ENCODE assay signal across 18 cellular contexts in the genomic region with DNA sequence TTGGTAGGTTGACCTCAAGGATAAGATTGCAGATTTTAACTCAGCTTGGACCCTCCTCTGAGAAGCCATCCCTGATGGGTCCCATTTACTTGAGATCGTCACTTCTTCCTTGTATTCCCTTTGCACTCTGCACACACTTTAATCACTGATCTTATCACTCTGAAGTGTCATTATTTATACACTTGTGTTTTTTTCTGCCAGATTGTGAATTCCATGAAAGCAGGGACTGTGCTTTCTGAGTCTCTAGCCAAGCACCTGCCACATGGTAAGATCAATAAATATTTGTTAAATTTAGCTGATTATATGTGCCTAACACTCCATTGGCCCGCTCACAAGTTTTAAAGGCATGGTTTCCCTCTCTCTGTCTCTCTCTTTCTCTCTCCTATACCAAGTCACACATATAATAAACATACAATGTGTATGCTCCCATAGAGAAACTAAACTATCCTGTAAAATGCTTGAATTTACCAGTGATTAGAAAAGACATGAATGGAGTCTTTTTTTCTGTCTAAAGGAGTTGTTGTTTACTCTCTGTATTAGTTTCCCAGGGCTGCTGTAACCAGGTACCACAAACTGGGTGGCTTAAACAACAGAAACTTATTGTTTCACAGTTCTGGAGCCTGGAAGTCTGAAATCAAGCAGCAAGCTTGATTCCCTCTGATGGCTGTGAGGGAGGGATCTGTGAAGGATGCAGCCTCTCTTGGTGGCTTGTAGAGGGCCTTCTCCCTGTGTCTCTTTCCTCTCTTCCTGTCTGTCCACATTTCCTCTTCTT.
DNase-seq lines count a peak whose midpoint lies in the region; ATAC-seq and TF ChIP-seq lines count a peak whose summit lies in the region.
"Had no signal": no experiment of that assay in that cellular context is flagged by ENCODE, and none has a peak within 500 bp of the region (broad histone marks: within the 10 kb centered on the region; RNA-seq: fewer than 3 reads in every experiment).

No MANE protein-coding gene starts in this region.

- CTCF ChIA-PET in Caco-2 (lab: Charles Lee): interaction anchor here (1.4 kb wide), 1 partner anchor 10 kb away, joined by 4 read pairs; no protein-coding TSS in a partner anchor
- CTCF ChIA-PET in mammary epithelial cell (lab: Charles Lee; ENCODE audit: low non-redundant PET): no interaction called here

- peaks cover 26% of the 10 kb centered on the region for H3K4me1 ChIP-seq in Caco-2
- H3K4me1 ChIP-seq in mammary epithelial cell (ENCODE audit: insufficient read depth, low read length): peaks cover 27% of the 10 kb centered on the region
- peaks cover 0 to 22% (median 10%) of the 10 kb centered on the region in 4 donors for H3K4me1 ChIP-seq in stomach

- ATAC-seq in HG03378 (IDR thresholded peaks at IDR 0.05; ENCODE audit: unreplicated experiment): no peak

- no peak overlapping the region for H3K4me3 ChIP-seq in Caco-2 (ENCODE audit: low read depth, low read length)
- H3K4me3 ChIP-seq in mammary epithelial cell (replicated peaks in 1 of 3; ENCODE audit: insufficient read depth in 1 of 3, low read depth in 2 of 3, low read length in 3 of 3): no peak overlapping the region
- H3K4me3 ChIP-seq in stomach: no peak overlapping the region
- H3K4me3 ChIP-seq: BLaER1 treated with 17β-estradiol and CSF1 and Interleukin-3, amounts not matched to agents 10 nM and 100 nM had no signal

- POLR2A ChIA-PET in Caco-2 (lab: Charles Lee): interaction anchor here (1.2 kb wide), 1 partner anchor 105 kb away, joined by 6 read pairs; the partner anchor contains the start of gene GADD45A

- BruUV-seq in Caco-2 (replicated peaks; lab: Mats Ljungman, UMichigan): no TSS peak
- BruUV-seq in mammary epithelial cell (replicated peaks; lab: Mats Ljungman, UMichigan): no TSS peak

- no peaks in the 10 kb centered on the region for H4K20me1 ChIP-seq in mammary epithelial cell (ENCODE audit: insufficient read depth, low read length)
- H4K20me1 ChIP-seq: BLaER1 treated with 17β-estradiol and CSF1 and Interleukin-3, amounts not matched to agents 10 nM and 100 nM had no signal

- H3K27ac ChIP-seq in mammary epithelial cell (ENCODE audit: insufficient read depth, low read depth, low read length) (peak overlapping the region; percentile 20), stomach (no peak overlapping the region)
- H3K27ac ChIP-seq: BLaER1 treated with 17β-estradiol and CSF1 and Interleukin-3, amounts not matched to agents 10 nM and 100 nM had no signal

- no peaks in the 10 kb centered on the region for H3K27me3 Mint-ChIP-seq in Caco-2 (ENCODE audit: insufficient read depth, unreplicated experiment)
- H3K27me3 Mint-ChIP-seq in progenitor cell of endocrine pancreas: no peaks in the 10 kb centered on the region

- H3K9me3 Mint-ChIP-seq in Caco-2 (ENCODE audit: unreplicated experiment): no peaks in the 10 kb centered on the region
- H3K9me3 Mint-ChIP-seq in progenitor cell of endocrine pancreas (ENCODE audit: low read depth): no peaks in the 10 kb centered on the region
- H3K9me3 Mint-ChIP-seq: CD8-positive, alpha-beta memory T cell; H9; IgD-negative memory B cell had no signal

- H3K9ac ChIP-seq in mammary epithelial cell (ENCODE audit: insufficient read depth, low read length): no peak overlapping the region
- H3K9ac ChIP-seq: BLaER1 treated with 17β-estradiol and CSF1 and Interleukin-3, amounts not matched to agents 10 nM and 100 nM; SK-N-SH had no signal

- DNase-seq in Caco-2 (no peak), OCI-M1 (lab: John Stamatoyannopoulos, UW) (peak; percentile 12), mammary epithelial cell (peak; percentile 44), progenitor cell of endocrine pancreas (ENCODE audit: low spot score, unreplicated experiment) (no peak), stomach (no peak)
- DNase-seq in stimulated activated CD4-positive, alpha-beta T cell treated with anti-CD3 and anti-CD28 coated beads, Interleukin-2, amount 100 ng/mL, for 24 hours: no peak
- DNase-seq: CD8-positive, alpha-beta memory T cell; DND-41; H9; NCI-H1092 treated with DMSO at 0.1 percent for 48 hours; NCI-H2081; NCI-H2227 treated with DMSO at 0.1 percent for 48 hours; NCI-H524; SHP77; SK-N-SH had no signal

- WGBS in mammary epithelial cell (ENCODE audit: low coverage, missing lambda C conversion rate): 90% methylated on average over 2 of the region's 2 CpGs
- WGBS in stomach, 5 donors: 14 to 49% (median 31%) methylated on average over 2 of the region's 2 CpGs

- TF ChIP-seq CTCF in Caco-2 (IDR thresholded peaks at IDR 0.05; ENCODE audit: insufficient read depth in 1 of 2, low read depth in 1 of 2, low read length in 1 of 2, severe bottlenecking in 1 of 2, unreplicated experiment in 1 of 2): no peak
- TF ChIP-seq CTCF in mammary epithelial cell (conservative IDR thresholded peaks at IDR 0.05 in 1 of 2, IDR thresholded peaks at IDR 0.05 in 1 of 2; ENCODE audit: extremely low read depth in 1 of 2, insufficient read depth in 1 of 2, low read depth in 1 of 2, low read length in 2 of 2): no peak
- TF ChIP-seq CTCF in progenitor cell of endocrine pancreas (IDR thresholded peaks at IDR 0.05; ENCODE audit: unreplicated experiment): no peak
- no peak for TF ChIP-seq CTCF in stomach (IDR thresholded peaks at IDR 0.05)

- no peaks in the 10 kb centered on the region for H3K36me3 Mint-ChIP-seq in Caco-2 (ENCODE audit: insufficient read depth, unreplicated experiment)
- H3K36me3 Mint-ChIP-seq in progenitor cell of endocrine pancreas (ENCODE audit: insufficient read depth): no peaks in the 10 kb centered on the region
- H3K36me3 Mint-ChIP-seq: CD8-positive, alpha-beta memory T cell had no signal

- TF ChIP-seq EP300 in stomach (IDR thresholded peaks at IDR 0.05): no peak

- no peak overlapping the region for H3K4me2 ChIP-seq in mammary epithelial cell (ENCODE audit: insufficient read depth, low read depth, low read length)
- H3K4me2 ChIP-seq: SK-N-SH had no signal

- H3K79me2 ChIP-seq in mammary epithelial cell (ENCODE audit: insufficient read depth, low read length): no peaks in the 10 kb centered on the region

- in situ Hi-C loops in mammary epithelial cell (cut with MboI; ENCODE audit: low sequenced_read_pairs in 2 of 2): no loop called here

- H3K4me1 Mint-ChIP-seq in Caco-2 (ENCODE audit: low read depth, unreplicated experiment) (peaks cover 41% of the 10 kb centered on the region), progenitor cell of endocrine pancreas (ENCODE audit: low read depth) (peaks cover 23% of the 10 kb centered on the region)
- H3K4me1 Mint-ChIP-seq: CD8-positive, alpha-beta memory T cell; IgD-negative memory B cell had no signal

- H3K27ac Mint-ChIP-seq in Caco-2 (ENCODE audit: unreplicated experiment): peak overlapping the region; percentile 86
- H3K27ac Mint-ChIP-seq in progenitor cell of endocrine pancreas: peak overlapping the region; percentile 91
- H3K27ac Mint-ChIP-seq: CD8-positive, alpha-beta memory T cell; H9; IgD-negative memory B cell had no signal

- peak overlapping the region; percentile 30 for H2AFZ ChIP-seq in mammary epithelial cell (ENCODE audit: low read depth, low read length)

- no peak overlapping the region for H3K4me3 Mint-ChIP-seq in Caco-2 (ENCODE audit: unreplicated experiment)
- no peak overlapping the region for H3K4me3 Mint-ChIP-seq in progenitor cell of endocrine pancreas (ENCODE audit: low read depth)
- H3K4me3 Mint-ChIP-seq: CD8-positive, alpha-beta memory T cell; H9; IgD-negative memory B cell had no signal

- no peaks in the 10 kb centered on the region for H3K9me3 ChIP-seq in Caco-2
- H3K9me3 ChIP-seq in mammary epithelial cell (replicated peaks; ENCODE audit: insufficient read depth, low read length): no peaks in the 10 kb centered on the region
- H3K9me3 ChIP-seq in stomach: no peaks in the 10 kb centered on the region
- H3K9me3 ChIP-seq: BLaER1 treated with 17β-estradiol and CSF1 and Interleukin-3, amounts not matched to agents 10 nM and 100 nM; SK-N-SH had no signal

- TF ChIP-seq POLR2A in stomach (IDR thresholded peaks at IDR 0.05): no peak

- H3K27me3 ChIP-seq in Caco-2 (replicated peaks; ENCODE audit: control insufficient read depth, insufficient read depth, low read length) (no peaks in the 10 kb centered on the region), mammary epithelial cell (ENCODE audit: insufficient read depth, low read length) (no peaks in the 10 kb centered on the region), stomach (no peaks in the 10 kb centered on the region)
- H3K27me3 ChIP-seq: BLaER1 treated with 17β-estradiol and CSF1 and Interleukin-3, amounts not matched to agents 10 nM and 100 nM had no signal

- intact Hi-C loops in Caco-2 (cut with micrococcal nuclease; ENCODE audit: unreplicated experiment): no loop called here
- intact Hi-C loops in mammary epithelial cell (cut with micrococcal nuclease): no loop called here
- intact Hi-C loops in stomach (cut with DNase I; ENCODE audit: low total_unique reads): no loop called here

- no peaks in the 10 kb centered on the region for H3K36me3 ChIP-seq in Caco-2 (ENCODE audit: control insufficient read depth, insufficient read depth, low read length)
- no peaks in the 10 kb centered on the region for H3K36me3 ChIP-seq in mammary epithelial cell (ENCODE audit: insufficient read depth, low read length)
- H3K36me3 ChIP-seq in stomach: no peaks in the 10 kb centered on the region
- H3K36me3 ChIP-seq: BLaER1 treated with 17β-estradiol and CSF1 and Interleukin-3, amounts not matched to agents 10 nM and 100 nM had no signal

- dilution Hi-C loops in mammary epithelial cell (cut with HindIII; ENCODE audit: low sequenced_read_pairs): loop anchor here (5.0 kb wide), 1 partner anchor 102 kb away; no protein-coding TSS in a partner anchor

Comparison
In these comparisons a context has a peak if more than half of its experiments do, and no peak if none do; other contexts are left out.
1. DNase-seq: peak in OCI-M1 (single experiment) and mammary epithelial cell (single experiment); none in Caco-2 (0 of 2), progenitor cell of endocrine pancreas (single experiment), stomach (single experiment) and stimulated activated CD4-positive, alpha-beta T cell treated with anti-CD3 and anti-CD28 coated beads, Interleukin-2, amount 100 ng/mL, for 24 hours (0 of 2).